In genomic region chr12:88866881-88867280, GRCh38 we compare ENCODE assay signal across 18 cellular contexts.
"Had no signal": no experiment of that assay in that cellular context is flagged by ENCODE, and none has a peak within 500 bp of the region (broad histone marks: within the 10 kb centered on the region; RNA-seq: fewer than 3 reads in every experiment).

No MANE protein-coding gene starts in this region.

- H3K4me3 ChIP-seq: dorsolateral prefrontal cortex, lower lobe of right lung, ovary, psoas muscle, thoracic aorta, tibial nerve, upper lobe of left lung had no signal

- ATAC-seq: left ventricle myocardium superior; lower lobe of right lung; natural killer cell; psoas muscle; right cardiac atrium; stimulated activated naive B cell treated with anti-CD40 and anti-IgM and Interleukin-4, amounts not matched to agents 10 μg/mL and 1 μg/mL and 100 μg/mL, for 72 hours had no signal

- H3K4me1 ChIP-seq: psoas muscle had no signal

- H3K27me3 ChIP-seq: dorsolateral prefrontal cortex, ovary, tibial nerve, upper lobe of left lung had no signal

- DNase-seq: dorsolateral prefrontal cortex; effector CD4-positive, alpha-beta T cell; head of caudate nucleus; left ventricle myocardium superior; lower lobe of right lung; natural killer cell; occipital lobe; ovary; posterior cingulate gyrus; psoas muscle; right cardiac atrium; small intestine; stimulated activated CD4-positive, alpha-beta T cell treated with anti-CD3 and anti-CD28 coated beads, Interleukin-15, amount 100 ng/mL, for 24 hours; stimulated activated CD4-positive, alpha-beta T cell treated with anti-CD3 and anti-CD28 coated beads, Interleukin-2, amount 100 ng/mL, for 48 hours; stimulated activated naive B cell treated with anti-CD40 and anti-IgM and Interleukin-4, amounts not matched to agents 10 μg/mL and 1 μg/mL and 100 μg/mL, for 72 hours; upper lobe of left lung had no signal

- H3K27ac ChIP-seq: dorsolateral prefrontal cortex, lower lobe of right lung, ovary, psoas muscle, thoracic aorta, tibial nerve, upper lobe of left lung had no signal

- H3K36me3 ChIP-seq: lower lobe of right lung, ovary, thoracic aorta, tibial nerve, upper lobe of left lung had no signal

- H3K9me3 ChIP-seq: lower lobe of right lung, ovary, psoas muscle, thoracic aorta, tibial nerve, upper lobe of left lung had no signal
